Comparison of ENCODE assay signal across 8 cellular contexts in the genomic region with DNA sequence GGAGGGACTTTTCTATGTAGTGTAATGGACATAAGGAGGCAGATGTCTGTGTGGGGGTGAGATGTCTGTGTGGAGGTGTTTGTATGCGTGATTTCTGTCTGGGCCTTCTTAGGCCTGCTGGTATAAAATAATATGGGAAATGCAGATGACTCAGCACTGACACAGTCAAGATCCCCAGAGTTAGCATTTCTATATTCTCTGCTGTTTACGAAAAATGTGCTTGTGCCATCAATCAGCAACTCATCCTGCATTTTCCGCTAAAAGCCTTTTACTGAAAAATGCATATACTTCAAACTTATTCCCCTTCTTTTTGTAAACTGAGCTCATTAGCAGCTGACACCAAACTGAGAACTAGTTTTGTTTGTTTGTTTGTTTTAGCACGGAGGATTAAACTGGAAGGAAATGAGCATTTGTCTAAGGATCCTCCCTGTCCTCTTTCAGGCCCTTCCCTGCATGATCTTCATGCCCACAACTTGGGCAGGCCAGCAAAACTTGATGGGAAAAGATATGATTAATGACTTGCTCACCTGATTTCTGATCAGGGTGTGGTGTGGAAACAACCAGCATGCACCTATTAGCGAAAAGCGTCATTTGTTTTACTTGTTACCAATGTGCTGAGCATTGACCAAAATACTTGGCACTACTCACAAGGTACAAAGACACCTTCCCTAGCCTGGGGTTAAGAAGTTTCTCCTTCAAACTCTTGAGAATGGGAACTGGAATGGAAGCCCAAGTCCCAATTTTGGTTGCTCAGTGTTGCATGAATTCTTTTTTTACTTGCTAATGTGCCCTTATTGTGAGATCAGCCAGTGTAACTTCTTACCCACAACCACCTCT.
DNase-seq lines count a peak whose midpoint lies in the region; ATAC-seq and TF ChIP-seq lines count a peak whose summit lies in the region.

No MANE protein-coding gene starts in this region.

- peaks cover 34 to 73% (median 54%) of the 10 kb centered on the region in 6 donors for H3K4me1 ChIP-seq in spleen

- DNase-seq in NCI-H2171 treated with DMSO at 0.1 percent for 48 hours (lab: John Stamatoyannopoulos, UW) (peak; percentile 24), NCI-H2171 (lab: John Stamatoyannopoulos, UW) (no peak), T-cell (no peak), fibroblast of the aortic adventitia (ENCODE audit: low read depth) (peak; percentile 45), spleen (no peak), HuH-7 (ENCODE audit: low spot score) (no peak), Kasumi-1 (lab: John Stamatoyannopoulos, UW) (no peak), foreskin melanocyte (no peak)

- H3K4me3 Mint-ChIP-seq in T-cell: peak overlapping the region; percentile 48 to 78 (median 65)

- H3K27me3 ChIP-seq in spleen (replicated peaks in 1 of 7): peaks cover 0 to 23% (median 0%) of the 10 kb centered on the region in 7 donors

- no peak for TF ChIP-seq POLR2A in spleen (IDR thresholded peaks at IDR 0.05)

- CTCF ChIA-PET in T-cell (lab: Charles Lee): interaction anchor here in 1 of 2 donors (0.6 to 1.0 kb wide), 3 partner anchors 12 to 354 kb away, joined by 3 to 4 read pairs (median 3); no protein-coding TSS in a partner anchor

- POLR2A ChIA-PET in T-cell (lab: Charles Lee): interaction anchor here in 1 of 2 donors (0.7 kb wide), 1 partner anchor 77 kb away, joined by 3 read pairs; the partner anchor contains the start of gene NDUFS5

- no peaks in the 10 kb centered on the region for H3K9me3 ChIP-seq in spleen

- WGBS in spleen, 5 donors: 54 to 61% (median 59%) methylated on average over 6 of the region's 6 CpGs

- H3K27ac Mint-ChIP-seq in T-cell: peak overlapping the region in 1 of 2 donors; percentile 70

- peaks cover 29 to 40% (median 37%) of the 10 kb centered on the region in 3 donors for H3K4me1 Mint-ChIP-seq in T-cell

- no peaks in the 10 kb centered on the region for H3K36me3 Mint-ChIP-seq in T-cell

- peak overlapping the region in 7 of 8 donors; percentile 33 to 89 (median 55) for H3K27ac ChIP-seq in spleen

- no peaks in the 10 kb centered on the region for H3K27me3 Mint-ChIP-seq in T-cell

- H3K36me3 ChIP-seq in spleen: no peaks in the 10 kb centered on the region

- intact Hi-C loops in spleen (cut with DNase I; ENCODE audit: low total_unique reads): no loop called here

- no peak for TF ChIP-seq CTCF in fibroblast of the aortic adventitia (IDR thresholded peaks at IDR 0.05; ENCODE audit: insufficient read depth, low read length)
- no peak for TF ChIP-seq CTCF in spleen (IDR thresholded peaks at IDR 0.05 in 8 of 11, conservative IDR thresholded peaks at IDR 0.05 in 3 of 11)

- no peak for ATAC-seq in T-cell (replicated peaks in 1 of 4)

- H3K9me3 Mint-ChIP-seq in T-cell: no peaks in the 10 kb centered on the region

- no peak overlapping the region for H3K4me3 ChIP-seq in fibroblast of the aortic adventitia (ENCODE audit: low read depth, low read length)
- no peak overlapping the region for H3K4me3 ChIP-seq in spleen

Comparison
In these comparisons a context has a peak if more than half of its experiments do, and no peak if none do; other contexts are left out.
1. DNase-seq: peak in NCI-H2171 treated with DMSO at 0.1 percent for 48 hours (single experiment) and fibroblast of the aortic adventitia (single experiment); none in NCI-H2171 (single experiment), T-cell (0 of 34), spleen (single experiment), HuH-7 (single experiment), Kasumi-1 (0 of 2) and foreskin melanocyte (single experiment).